ENCODE assay signal across 11 cellular contexts in genomic region chr1:158819461-158820443, GRCh38. TPM values are rescaled to one million over a fixed set of nuclear protein-coding genes. Genes with fewer than 3 reads are reported as not detected.
A peak's percentile ranks its signal among the peaks of the same experiment; 100 is the strongest.
DNase-seq lines count a peak whose midpoint lies in the region; ATAC-seq and TF ChIP-seq lines count a peak whose summit lies in the region.
"Had no signal": no experiment of that assay in that cellular context is flagged by ENCODE, and none has a peak within 500 bp of the region (broad histone marks: within the 10 kb centered on the region; RNA-seq: fewer than 3 reads in every experiment).

No MANE protein-coding gene starts in this region.

- no peaks in the 10 kb centered on the region for H3K27me3 ChIP-seq in gastroesophageal sphincter
- H3K27me3 ChIP-seq in right cardiac atrium (ENCODE audit: control insufficient read depth, insufficient read depth): no peaks in the 10 kb centered on the region
- H3K27me3 ChIP-seq in ascending aorta: no peaks in the 10 kb centered on the region

- intact Hi-C loops in right cardiac atrium (cut with DNase I) (no loop called here), ascending aorta (cut with DNase I) (no loop called here)

- H3K9me3 ChIP-seq in gastroesophageal sphincter (no peaks in the 10 kb centered on the region), right cardiac atrium (ENCODE audit: control insufficient read depth, low read length) (no peaks in the 10 kb centered on the region), ascending aorta (no peaks in the 10 kb centered on the region)

- TF ChIP-seq POLR2A in gastroesophageal sphincter (IDR thresholded peaks at IDR 0.05): no peak

- no peak for TF ChIP-seq CTCF in GM20000 (IDR thresholded peaks at IDR 0.05; ENCODE audit: extremely low read depth, missing control alignments)
- TF ChIP-seq CTCF in gastroesophageal sphincter (IDR thresholded peaks at IDR 0.05): no peak
- no peak for TF ChIP-seq CTCF in ascending aorta (IDR thresholded peaks at IDR 0.05)

- H3K36me3 ChIP-seq in gastroesophageal sphincter (no peaks in the 10 kb centered on the region), ascending aorta (no peaks in the 10 kb centered on the region)

- no peaks in the 10 kb centered on the region for H3K4me1 ChIP-seq in gastroesophageal sphincter
- no peaks in the 10 kb centered on the region for H3K4me1 ChIP-seq in right cardiac atrium (ENCODE audit: control insufficient read depth, insufficient read depth, low read length)
- H3K4me1 ChIP-seq in ascending aorta: no peaks in the 10 kb centered on the region

- TF ChIP-seq EP300 in gastroesophageal sphincter (IDR thresholded peaks at IDR 0.05): no peak

- WGBS in gastroesophageal sphincter (ENCODE audit: low coverage in 1 of 2), 2 donors: 51 to 79% methylated on average over 4 to 7 of the region's 7 CpGs
- 64% methylated on average over 7 of the region's 7 CpGs for WGBS in right cardiac atrium

- peak overlapping the region; percentile 16 for H3K27ac ChIP-seq in caudate nucleus (ENCODE audit: low read depth, low read length)
- H3K27ac ChIP-seq in gastroesophageal sphincter: no peak overlapping the region
- no peak overlapping the region for H3K27ac ChIP-seq in right cardiac atrium (ENCODE audit: low read length)
- no peak overlapping the region for H3K27ac ChIP-seq in ascending aorta

- no peak overlapping the region for H3K4me3 ChIP-seq in gastroesophageal sphincter
- H3K4me3 ChIP-seq in right cardiac atrium (ENCODE audit: low read length): no peak overlapping the region
- H3K4me3 ChIP-seq in ascending aorta: no peak overlapping the region

- DNase-seq in CD1c-positive myeloid dendritic cell (ENCODE audit: extremely low spot score) (peak; percentile 66), GM20000 (ENCODE audit: low spot score) (peak; percentile 38), HUDEP-2 (lab: John Stamatoyannopoulos, UW; ENCODE audit: unreplicated experiment in 76 of 76) (peak in 45 of 76 experiments; percentile 3 to 86 (median 43)), caudate nucleus (lab: John Stamatoyannopoulos, UW) (no peak), right cardiac atrium (no peak), ascending aorta (ENCODE audit: low spot score in 2 of 2) (no peak)
- DNase-seq: NCI-H1105 had no signal

- ATAC-seq in gastroesophageal sphincter (no peak), right cardiac atrium (no peak), GM19467 (IDR thresholded peaks at IDR 0.05; ENCODE audit: unreplicated experiment) (no peak)

RNA-seq across cellular contexts. Expression of gene MNDA, which starts 11.4 kb away (rescaled TPM):
- total RNA-seq in gastroesophageal sphincter (10 to 100 TPM in 1 of 4 donors, 1 to 10 TPM in 1, under 1 TPM in 1, not detected in 1; 0.73 to 10.5 (median 8.6) TPM), right cardiac atrium (1 to 10 TPM; 2.3 to 6.4 (median 4.2) TPM), ascending aorta (3.5 TPM)
- polyA plus RNA-seq in right cardiac atrium: 0.95 TPM
- total RNA-seq: myocyte had no signal

RNA-seq across cellular contexts. Expression of gene OR6N2, which starts 38.7 kb away (rescaled TPM):
- total RNA-seq in gastroesophageal sphincter (not detected), right cardiac atrium (not detected), ascending aorta (not detected)
- polyA plus RNA-seq in right cardiac atrium: not detected
- total RNA-seq: myocyte, temporal lobe had no signal

RNA-seq across cellular contexts. Expression of gene OR6N1, which starts 47.8 kb away (rescaled TPM):
- total RNA-seq in gastroesophageal sphincter (not detected), right cardiac atrium (not detected), ascending aorta (not detected)
- not detected for polyA plus RNA-seq in right cardiac atrium
- total RNA-seq: myocyte, temporal lobe had no signal

Comparison
In these comparisons a context has a peak if more than half of its experiments do, and no peak if none do; other contexts are left out.
1. DNase-seq: peak in CD1c-positive myeloid dendritic cell (single experiment), GM20000 (single experiment) and HUDEP-2 (45 of 76); none in caudate nucleus (0 of 61), right cardiac atrium (0 of 3) and ascending aorta (0 of 2).